ENCODE assay signal across 11 cellular contexts in genomic region chr20:16615199-16615598, GRCh38. TPM values are rescaled to one million over a fixed set of nuclear protein-coding genes. Genes with fewer than 3 reads are reported as not detected.
DNase-seq lines count a peak whose midpoint lies in the region; ATAC-seq and TF ChIP-seq lines count a peak whose summit lies in the region.
"Had no signal": no experiment of that assay in that cellular context is flagged by ENCODE, and none has a peak within 500 bp of the region (broad histone marks: within the 10 kb centered on the region; RNA-seq: fewer than 3 reads in every experiment).

No MANE protein-coding gene starts in this region.

- H3K4me3 Mint-ChIP-seq in type B pancreatic cell, result no peak overlapping the region
- H3K4me3 Mint-ChIP-seq: activated CD8-positive, alpha-beta T cell treated with anti-CD3 and anti-CD28 coated beads, Interleukin-2, amount 10 ng/mL, durations not matched to agents 7 days and 5 days; CD4-positive, CD25-positive, alpha-beta regulatory T cell; naive thymus-derived CD4-positive, alpha-beta T cell had no signal

- no peaks in the 10 kb centered on the region for H3K4me1 ChIP-seq in lung (ENCODE audit: control insufficient read depth in 2 of 2, insufficient read depth in 2 of 2, low read length in 2 of 2)

- DNase-seq in A172 (ENCODE audit: low spot score) (peak; percentile 37), HS-5 (ENCODE audit: low read depth) (peak; percentile 23), cardiac fibroblast (ENCODE audit: low read depth in 2 of 2) (peak; percentile 94 to 99), lung (ENCODE audit: low spot score) (no peak), caudate nucleus (lab: John Stamatoyannopoulos, UW) (no peak), WERI-Rb-1 (no peak), type B pancreatic cell (ENCODE audit: extremely low spot score, unreplicated experiment) (no peak), lower leg skin (ENCODE audit: low spot score in 2 of 2) (no peak)
- DNase-seq: activated CD8-positive, alpha-beta T cell treated with anti-CD3 and anti-CD28 coated beads, Interleukin-2, amount 10 ng/mL, durations not matched to agents 7 days and 5 days; CD4-positive, CD25-positive, alpha-beta regulatory T cell; naive thymus-derived CD4-positive, alpha-beta T cell had no signal

- no peak for TF ChIP-seq POLR2A in lower leg skin (IDR thresholded peaks at IDR 0.05)

- H3K27me3 ChIP-seq in lung (ENCODE audit: control insufficient read depth, insufficient read depth) (no peaks in the 10 kb centered on the region), WERI-Rb-1 (ENCODE audit: insufficient read depth, low read depth, severe bottlenecking) (no peaks in the 10 kb centered on the region)

- H3K9me3 ChIP-seq in lung (ENCODE audit: control insufficient read depth in 2 of 2, insufficient read depth in 1 of 2, low read length in 1 of 2) (peaks cover 0 to 2% of the 10 kb centered on the region in 2 donors), WERI-Rb-1 (ENCODE audit: severe bottlenecking) (no peaks in the 10 kb centered on the region)

- TF ChIP-seq CTCF in cardiac fibroblast (IDR thresholded peaks at IDR 0.05; ENCODE audit: low read depth, low read length) (no peak), lung (IDR thresholded peaks at IDR 0.05; ENCODE audit: control extremely low read depth, extremely low read depth) (no peak), WERI-Rb-1 (IDR thresholded peaks at IDR 0.05; ENCODE audit: low read depth, low read length) (no peak), type B pancreatic cell (conservative IDR thresholded peaks at IDR 0.05) (no peak), lower leg skin (IDR thresholded peaks at IDR 0.05) (no peak)

- H3K4me1 Mint-ChIP-seq in type B pancreatic cell (ENCODE audit: unreplicated experiment), result no peaks in the 10 kb centered on the region
- H3K4me1 Mint-ChIP-seq: CD4-positive, CD25-positive, alpha-beta regulatory T cell; naive thymus-derived CD4-positive, alpha-beta T cell had no signal

- ATAC-seq in lung (ENCODE audit: insufficient read depth, low FRiP score), result peak; percentile 27
- ATAC-seq: activated CD8-positive, alpha-beta T cell treated with anti-CD3 and anti-CD28 coated beads, Interleukin-2, amount 10 ng/mL, durations not matched to agents 7 days and 5 days; naive thymus-derived CD4-positive, alpha-beta T cell had no signal

- intact Hi-C loops in lower leg skin (cut with DNase I; ENCODE audit: low total_unique reads), result no loop called here

- no peaks in the 10 kb centered on the region for H3K36me3 ChIP-seq in lung (ENCODE audit: control insufficient read depth in 2 of 2, insufficient read depth in 2 of 2, low read length in 2 of 2)
- no peaks in the 10 kb centered on the region for H3K36me3 ChIP-seq in WERI-Rb-1

- peaks cover 4% of the 10 kb centered on the region for H3K27me3 Mint-ChIP-seq in type B pancreatic cell

- H3K36me3 Mint-ChIP-seq in type B pancreatic cell, result no peaks in the 10 kb centered on the region
- H3K36me3 Mint-ChIP-seq: CD4-positive, CD25-positive, alpha-beta regulatory T cell had no signal

- WGBS in lung, 2 donors, result 53 to 80% methylated on average over 7 of the region's 7 CpGs
- WGBS in lower leg skin, 2 donors, result 45 to 47% methylated on average over 7 of the region's 7 CpGs

- no peak overlapping the region for H3K4me3 ChIP-seq in cardiac fibroblast (replicated peaks in 1 of 2; ENCODE audit: low read depth in 2 of 2, low read length in 2 of 2)
- no peak overlapping the region for H3K4me3 ChIP-seq in lung
- no peak overlapping the region for H3K4me3 ChIP-seq in WERI-Rb-1 (ENCODE audit: low read depth, low read length)
- H3K4me3 ChIP-seq in lower leg skin (ENCODE audit: low read depth, poor library complexity, severe bottlenecking), result no peak overlapping the region

- no peak overlapping the region for H3K27ac Mint-ChIP-seq in type B pancreatic cell
- H3K27ac Mint-ChIP-seq: activated CD8-positive, alpha-beta T cell treated with anti-CD3 and anti-CD28 coated beads, Interleukin-2, amount 10 ng/mL, durations not matched to agents 7 days and 5 days; CD4-positive, CD25-positive, alpha-beta regulatory T cell; naive thymus-derived CD4-positive, alpha-beta T cell had no signal

- no peak overlapping the region for H3K27ac ChIP-seq in lung (ENCODE audit: low read depth in 1 of 2, low read length in 1 of 2)
- H3K27ac ChIP-seq in caudate nucleus (ENCODE audit: low read depth, low read length), result no peak overlapping the region
- H3K27ac ChIP-seq in WERI-Rb-1, result no peak overlapping the region

- peaks cover 13% of the 10 kb centered on the region for H3K9me3 Mint-ChIP-seq in type B pancreatic cell

RNA-seq across cellular contexts. Expression of gene KIF16B, which starts 42.0 kb away (rescaled TPM):
- 11.2 and 12.6 TPM in 2 replicates for total RNA-seq in A172 (2014; rRNA removed; shearing (Covaris generic))
- total RNA-seq in lung (10 to 100 TPM; 11.9 to 20.3 TPM), type B pancreatic cell (ENCODE audit: low replicate concordance) (10.3 and 10.4 TPM in 2 replicates), lower leg skin (10 to 100 TPM; 22.2 to 59.2 (median 31.4) TPM)
- 1 to 10 TPM; 5.9 to 7.3 TPM for polyA plus RNA-seq in lung

Comparison
In these comparisons a context has a peak if more than half of its experiments do, and no peak if none do; other contexts are left out.
1. DNase-seq: peak in A172 (single experiment), HS-5 (single experiment) and cardiac fibroblast (2 of 2); none in lung (single experiment), caudate nucleus (0 of 61), WERI-Rb-1 (single experiment), type B pancreatic cell (single experiment) and lower leg skin (0 of 2).